In genomic region chr1:66247415-66248208, GRCh38 we compare ENCODE assay signal across 10 cellular contexts.
DNase-seq lines count a peak whose midpoint lies in the region; ATAC-seq, FAIRE-seq and TF ChIP-seq lines count a peak whose summit lies in the region.
"Had no signal": no experiment of that assay in that cellular context is flagged by ENCODE, and none has a peak within 500 bp of the region (broad histone marks: within the 10 kb centered on the region; RNA-seq: fewer than 3 reads in every experiment).

No MANE protein-coding gene starts in this region.

- no peaks in the 10 kb centered on the region for H3K27me3 Mint-ChIP-seq in MCF 10A (ENCODE audit: insufficient read depth, unreplicated experiment)

- H3K4me2 ChIP-seq in HepG2 (ENCODE audit: low read depth, low read length), result no peak overlapping the region

- H3K27me3 ChIP-seq in HepG2 (ENCODE audit: control insufficient read depth in 1 of 2, insufficient read depth in 2 of 2, low read length in 2 of 2), result no peaks in the 10 kb centered on the region

- H3K27ac Mint-ChIP-seq in MCF 10A (ENCODE audit: low read depth, unreplicated experiment), result no peak overlapping the region

- TF ChIP-seq EP300 in HepG2 (IDR thresholded peaks at IDR 0.05; ENCODE audit: low read depth in 2 of 2, low read length in 2 of 2) (no peak), HepG2 (CRISPR knock-in tag; IDR thresholded peaks at IDR 0.05; ENCODE audit: borderline replicate concordance) (no peak)

- H3K79me2 ChIP-seq in HepG2 (ENCODE audit: insufficient read depth, low read length), result no peaks in the 10 kb centered on the region

- intact Hi-C loops in MCF 10A (cut with micrococcal nuclease) (no loop called here), HepG2 (cut with micrococcal nuclease; ENCODE audit: unreplicated experiment) (no loop called here)

- TF ChIP-seq POLR2A in HepG2 (IDR thresholded peaks at IDR 0.05; ENCODE audit: insufficient read depth in 1 of 2, low read depth in 2 of 2, low read length in 2 of 2), result no peak

- no peak overlapping the region for H3K9ac ChIP-seq in HepG2 (ENCODE audit: insufficient read depth, low read depth, low read length)

- no peak for TF ChIP-seq RAD21 in HepG2 (CRISPR knock-in tag; IDR thresholded peaks at IDR 0.05)

- CTCF ChIA-PET in MCF 10A (lab: Yijun Ruan, JAX) (interaction anchor here (0.9 to 28.2 kb wide), 10 partner anchors 10 to 290 kb away, joined by 3 to 687 read pairs (median 6); no protein-coding TSS in a partner anchor), HepG2 (lab: Yijun Ruan, JAX; ENCODE audit: low intra/inter-chr PET ratio, low total read pairs) (no interaction called here)

- H3K36me3 Mint-ChIP-seq in MCF 10A (ENCODE audit: insufficient read depth, unreplicated experiment), result no peaks in the 10 kb centered on the region

- no peaks in the 10 kb centered on the region for H3K9me3 ChIP-seq in HepG2 (ENCODE audit: low read length)

- H3K4me1 Mint-ChIP-seq in MCF 10A (ENCODE audit: insufficient read depth, unreplicated experiment), result peaks cover 19% of the 10 kb centered on the region

- H4K20me1 ChIP-seq in HepG2 (ENCODE audit: insufficient read depth, low read length), result no peaks in the 10 kb centered on the region

- H2AFZ ChIP-seq in HepG2 (ENCODE audit: low read length), result no peak overlapping the region

- in situ Hi-C loops in HepG2 (cut with HindIII; ENCODE audit: extremely low pct_ligation_motif_present, low pct_unique_long_range_greater_than_20kb), result no loop called here

- DNase-seq in activated CD4-positive, alpha-beta T cell treated with anti-CD3 and anti-CD28 coated beads for 24 hours (ENCODE audit: low read depth in 2 of 2), result peak; percentile 24 to 29
- DNase-seq in stimulated activated CD4-positive, alpha-beta T cell treated with anti-CD3 and anti-CD28 coated beads, Interleukin-15, amount 100 ng/mL, for 48 hours (ENCODE audit: low read depth in 2 of 2), result peak; percentile 33 to 44
- DNase-seq in MCF 10A (ENCODE audit: unreplicated experiment) (no peak), HepG2 (ENCODE audit: low spot score) (no peak)
- DNase-seq: Kasumi-1, small intestine had no signal

- no peaks in the 10 kb centered on the region for H3K4me1 ChIP-seq in HepG2 (ENCODE audit: insufficient read depth, low read length)

- FAIRE-seq in HepG2 (lab: Jason Lieb, UNC), result no peak
- FAIRE-seq: small intestine had no signal

- H3K27ac ChIP-seq in HepG2 (ENCODE audit: extremely low read length, insufficient read depth, low read length), result no peak overlapping the region

- no peaks in the 10 kb centered on the region for H3K9me3 Mint-ChIP-seq in MCF 10A (ENCODE audit: unreplicated experiment)

- TF ChIP-seq CTCF in MCF 10A (IDR thresholded peaks at IDR 0.05; ENCODE audit: unreplicated experiment), result no peak
- TF ChIP-seq CTCF in HepG2 (CRISPR knock-in tag; IDR thresholded peaks at IDR 0.05), result no peak

- no TSS peak for BruUV-seq in MCF 10A (replicated peaks; lab: Mats Ljungman, UMichigan)
- no TSS peak for BruUV-seq in HepG2 (replicated peaks; lab: Mats Ljungman, UMichigan)

- H3K4me3 ChIP-seq in HepG2 (replicated peaks in 1 of 3; ENCODE audit: insufficient read depth in 1 of 3, low read depth in 2 of 3, low read length in 3 of 3), result no peak overlapping the region

- 52% methylated on average over 11 of the region's 11 CpGs for WGBS in HepG2 (ENCODE audit: low lambda C conversion rate)

- ATAC-seq in GM18873 (IDR thresholded peaks at IDR 0.05; ENCODE audit: low FRiP score, unreplicated experiment), result peak; percentile 72
- ATAC-seq in HG02852 (IDR thresholded peaks at IDR 0.05; ENCODE audit: unreplicated experiment), result peak; percentile 66
- no peak for ATAC-seq in esophagus mucosa
- ATAC-seq in HG02759 (IDR thresholded peaks at IDR 0.05; ENCODE audit: unreplicated experiment), result no peak
- ATAC-seq in HepG2, result no peak

- H3K36me3 ChIP-seq in HepG2 (replicated peaks in 1 of 2; ENCODE audit: control insufficient read depth in 1 of 2, insufficient read depth in 2 of 2, low read length in 2 of 2), result no peaks in the 10 kb centered on the region

- POLR2A ChIA-PET in MCF 10A (lab: Yijun Ruan, JAX), result no interaction called here
- POLR2A ChIA-PET in HepG2 (lab: Yijun Ruan, JAX), result no interaction called here

- H3K4me3 Mint-ChIP-seq in MCF 10A (ENCODE audit: unreplicated experiment), result no peak overlapping the region

TF ChIP-seq in HepG2, 621 proteins besides CTCF, POLR2A, EP300 and RAD21:
- TF ChIP-seq MAFK (conservative IDR thresholded peaks at IDR 0.05 in 1 of 2, IDR thresholded peaks at IDR 0.05 in 1 of 2; ENCODE audit: low read length in 2 of 2), result peak in 1 of 2 experiments; percentile 24; a peak in 1 of 4 replicates
- TF ChIP-seq BORCS8-MEF2B (CRISPR knock-in tag; IDR thresholded peaks at IDR 0.05), result no peak
- TF ChIP-seq ZSCAN9 (CRISPR knock-in tag; IDR thresholded peaks at IDR 0.05; ENCODE audit: borderline replicate concordance), result no peak
- TF ChIP-seq ZNF839 (CRISPR knock-in tag; IDR thresholded peaks at IDR 0.05; ENCODE audit: borderline replicate concordance), result no peak
- no peak for TF ChIP-seq KAT8 (CRISPR knock-in tag; IDR thresholded peaks at IDR 0.05)
- no peak for TF ChIP-seq ZNF34 (CRISPR knock-in tag; IDR thresholded peaks at IDR 0.05; ENCODE audit: borderline replicate concordance)

Comparison
In these comparisons a context has a peak if more than half of its experiments do, and no peak if none do; other contexts are left out.
1. ATAC-seq: peak in GM18873 (single experiment) and HG02852 (single experiment); none in esophagus mucosa (single experiment), HG02759 (single experiment) and HepG2 (single experiment).
2. DNase-seq: peak in activated CD4-positive, alpha-beta T cell treated with anti-CD3 and anti-CD28 coated beads for 24 hours (2 of 2) and stimulated activated CD4-positive, alpha-beta T cell treated with anti-CD3 and anti-CD28 coated beads, Interleukin-15, amount 100 ng/mL, for 48 hours (2 of 2); none in MCF 10A (single experiment) and HepG2 (single experiment).